Comparison of ENCODE assay signal across 8 cellular contexts in the genomic region with DNA sequence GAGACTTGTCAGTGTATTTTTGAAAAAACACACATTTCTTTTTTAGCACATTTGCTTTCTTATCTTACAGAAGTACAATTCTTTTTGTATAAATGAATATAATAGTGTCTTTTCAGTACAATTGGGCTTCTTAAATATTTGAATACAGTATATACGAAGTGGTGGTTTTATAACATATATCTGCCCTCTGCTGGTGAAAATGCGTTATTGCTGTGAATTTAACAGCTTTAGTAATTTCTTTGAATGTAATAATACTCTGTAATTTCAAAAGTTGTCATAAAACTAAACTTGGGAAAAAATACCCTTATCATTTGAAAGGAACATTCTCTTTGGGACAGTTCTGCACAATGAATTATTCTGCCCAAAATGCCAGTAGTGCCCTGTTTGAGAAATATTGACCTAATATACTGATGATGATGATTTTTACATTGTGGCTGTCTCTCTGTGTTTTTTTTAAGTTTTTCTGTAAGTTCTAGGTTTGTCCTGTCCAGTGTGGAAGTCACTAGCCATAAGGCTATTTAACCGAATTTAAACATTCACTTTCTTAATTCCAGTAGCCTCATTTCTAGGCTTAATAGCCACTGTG. TPM values are rescaled to one million over a fixed set of nuclear protein-coding genes. Genes with fewer than 3 reads are reported as not detected.
DNase-seq lines count a peak whose midpoint lies in the region; ATAC-seq, FAIRE-seq and TF ChIP-seq lines count a peak whose summit lies in the region.

No MANE protein-coding gene starts in this region.

- no peak overlapping the region for H3K4me3 Mint-ChIP-seq in activated naive CD8-positive, alpha-beta T cell treated with anti-CD3 and anti-CD28 coated beads, Interleukin-2, amount 50 U/mL, for 24 hours

- H3K36me3 Mint-ChIP-seq in activated naive CD8-positive, alpha-beta T cell treated with anti-CD3 and anti-CD28 coated beads, Interleukin-2, amount 50 U/mL, for 24 hours (ENCODE audit: low read depth): peaks cover 5% of the 10 kb centered on the region

- H3K4me3 ChIP-seq in HL-60 (replicated peaks; ENCODE audit: insufficient read depth, low read length) (no peak overlapping the region), RWPE2 (ENCODE audit: severe bottlenecking) (no peak overlapping the region), ovary (no peak overlapping the region)

- no peak for TF ChIP-seq EP300 in ovary (IDR thresholded peaks at IDR 0.05)

- H3K9me3 Mint-ChIP-seq in activated naive CD8-positive, alpha-beta T cell treated with anti-CD3 and anti-CD28 coated beads, Interleukin-2, amount 50 U/mL, for 24 hours: no peaks in the 10 kb centered on the region

- no peaks in the 10 kb centered on the region for H3K27me3 Mint-ChIP-seq in activated naive CD8-positive, alpha-beta T cell treated with anti-CD3 and anti-CD28 coated beads, Interleukin-2, amount 50 U/mL, for 24 hours

- 15 to 16% (median 15%) methylated on average over 3 of the region's 3 CpGs for WGBS in ovary, 3 donors

- FAIRE-seq in G401.6 (lab: Jason Lieb, UNC) (peak; percentile 96), GM19239 (lab: Jason Lieb, UNC) (no peak)

- H3K36me3 ChIP-seq in RWPE2 (ENCODE audit: low read depth): no peaks in the 10 kb centered on the region
- no peaks in the 10 kb centered on the region for H3K36me3 ChIP-seq in ovary

- peaks cover 2% of the 10 kb centered on the region for H3K9me3 ChIP-seq in RWPE2 (ENCODE audit: severe bottlenecking)
- H3K9me3 ChIP-seq in ovary: no peaks in the 10 kb centered on the region

- H3K27ac ChIP-seq in HL-60 (replicated peaks) (no peak overlapping the region), RWPE2 (ENCODE audit: poor library complexity, severe bottlenecking) (no peak overlapping the region), ovary (no peak overlapping the region)

- no peak for ATAC-seq in RWPE2 (ENCODE audit: low read depth)
- ATAC-seq in activated naive CD8-positive, alpha-beta T cell treated with anti-CD3 and anti-CD28 coated beads, Interleukin-2, amount 50 U/mL, for 24 hours: no peak

- TF ChIP-seq POLR2A in erythroblast (IDR thresholded peaks at IDR 0.05; ENCODE audit: low read length): no peak
- no peak for TF ChIP-seq POLR2A in ovary (IDR thresholded peaks at IDR 0.05)

- H3K27me3 ChIP-seq in HL-60 (ENCODE audit: insufficient read depth, poor library complexity, severe bottlenecking): no peaks in the 10 kb centered on the region
- H3K27me3 ChIP-seq in RWPE2 (ENCODE audit: insufficient read depth, poor library complexity, severe bottlenecking): no peaks in the 10 kb centered on the region
- H3K27me3 ChIP-seq in ovary: no peaks in the 10 kb centered on the region

- intact Hi-C loops in ovary (cut with DNase I): no loop called here

- H3K4me1 Mint-ChIP-seq in activated naive CD8-positive, alpha-beta T cell treated with anti-CD3 and anti-CD28 coated beads, Interleukin-2, amount 50 U/mL, for 24 hours: peaks cover 22% of the 10 kb centered on the region

- no peak overlapping the region for H3K27ac Mint-ChIP-seq in activated naive CD8-positive, alpha-beta T cell treated with anti-CD3 and anti-CD28 coated beads, Interleukin-2, amount 50 U/mL, for 24 hours

- no peak for DNase-seq in HL-60 (ENCODE audit: low read depth in 1 of 2, low spot score in 1 of 2)
- DNase-seq in RWPE2 (ENCODE audit: low spot score): no peak
- DNase-seq in erythroblast (lab: John Stamatoyannopoulos, UW): peak; percentile 39 to 67
- no peak for DNase-seq in ovary
- no peak for DNase-seq in GM19239 (ENCODE audit: insufficient read length, low spot score)
- no peak for DNase-seq in stimulated activated CD4-positive, alpha-beta T cell treated with anti-CD3 and anti-CD28 coated beads, Interleukin-2, amount 100 ng/mL, for 48 hours
- DNase-seq in activated naive CD8-positive, alpha-beta T cell treated with anti-CD3 and anti-CD28 coated beads, Interleukin-2, amount 50 U/mL, for 24 hours: no peak

- TF ChIP-seq CTCF in HL-60 (IDR thresholded peaks at IDR 0.05; ENCODE audit: insufficient read depth, low read length) (peak; percentile 64), RWPE2 (IDR thresholded peaks at IDR 0.05; ENCODE audit: poor library complexity, severe bottlenecking) (peak; percentile 83), ovary (IDR thresholded peaks at IDR 0.05) (peak; percentile 39 to 56 (median 42))

- H3K4me1 ChIP-seq in RWPE2 (ENCODE audit: insufficient read depth, poor library complexity, severe bottlenecking) (no peaks in the 10 kb centered on the region), ovary (ENCODE audit: insufficient read depth) (peaks cover 1% of the 10 kb centered on the region)

RNA-seq across cellular contexts. Expression of gene SMAP1, which starts 19.0 kb away (rescaled TPM):
- total RNA-seq in ovary: 10 to 100 TPM; 10.8 to 22.3 (median 18.6) TPM
- 10 to 100 TPM; 13.7 to 34.1 TPM for polyA plus RNA-seq in ovary

Comparison
In these comparisons a context has a peak if more than half of its experiments do, and no peak if none do; other contexts are left out.
1. DNase-seq: peak in erythroblast (2 of 2); none in HL-60 (0 of 2), RWPE2 (single experiment), ovary (0 of 5), GM19239 (single experiment), stimulated activated CD4-positive, alpha-beta T cell treated with anti-CD3 and anti-CD28 coated beads, Interleukin-2, amount 100 ng/mL, for 48 hours (0 of 2) and activated naive CD8-positive, alpha-beta T cell treated with anti-CD3 and anti-CD28 coated beads, Interleukin-2, amount 50 U/mL, for 24 hours (single experiment).
2. Peak in every context shown above with its lines, with median percentiles within 50 percentile points of each other: CTCF ChIP-seq.